ENCODE assay signal across 19 cellular contexts in the genomic region with DNA sequence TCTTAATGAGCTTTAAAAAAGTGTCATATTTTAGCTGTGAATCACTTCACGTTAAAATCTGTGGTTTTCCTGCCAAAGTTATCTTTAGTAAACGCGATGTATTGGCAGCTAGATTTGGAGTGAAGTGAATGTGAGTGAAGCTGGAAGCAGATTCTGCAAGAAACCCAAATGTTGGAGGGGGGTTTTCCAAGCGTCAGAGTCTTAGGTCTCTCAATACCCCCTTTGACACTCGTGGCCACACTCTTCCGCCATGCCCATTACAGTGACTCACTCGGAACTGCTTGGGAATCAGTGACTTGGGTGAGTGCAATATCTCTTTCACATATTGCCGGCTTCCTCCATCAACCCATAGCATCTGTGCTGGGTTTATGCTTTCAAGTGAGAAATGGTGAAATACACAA. TPM values are rescaled to one million over a fixed set of nuclear protein-coding genes. Genes with fewer than 3 reads are reported as not detected.
DNase-seq lines count a peak whose midpoint lies in the region; ATAC-seq and TF ChIP-seq lines count a peak whose summit lies in the region.
"Had no signal": no experiment of that assay in that cellular context is flagged by ENCODE, and none has a peak within 500 bp of the region (broad histone marks: within the 10 kb centered on the region; RNA-seq: fewer than 3 reads in every experiment).

No MANE protein-coding gene starts in this region.

- no peak overlapping the region for H3K27ac ChIP-seq in coronary artery
- H3K27ac ChIP-seq: gastroesophageal sphincter, neural progenitor cell, tibial nerve had no signal

- H3K27ac Mint-ChIP-seq in WTC11, result 0 out of 2 replicates have a peak overlapping the region, but pooled peaks have one; percentile 61
- H3K27ac Mint-ChIP-seq: activated B cell treated with CpG ODN at 0.5 μM for 24 hours; activated CD8-positive, alpha-beta memory T cell treated with anti-CD3 and anti-CD28 coated beads, Interleukin-2, amount 10 ng/mL, durations not matched to agents 7 days and 5 days; memory B cell; neural progenitor cell had no signal

- POLR2A ChIA-PET in WTC11 (lab: Charles Lee), result no interaction called here

- ATAC-seq in WTC11 (no peak), GM19455 (IDR thresholded peaks at IDR 0.05; ENCODE audit: unreplicated experiment) (no peak)
- no peak for ATAC-seq in activated T-cell treated with anti-CD3 and anti-CD28 coated beads, Interleukin-2, amount 50 U/mL, for 4 hours
- ATAC-seq: activated CD8-positive, alpha-beta memory T cell treated with anti-CD3 and anti-CD28 coated beads, Interleukin-2, amount 10 ng/mL, durations not matched to agents 7 days and 5 days; gastroesophageal sphincter; sciatic nerve had no signal

- H3K4me3 ChIP-seq in AG09309 (ENCODE audit: control insufficient read depth, low read depth, low read length), result peak overlapping the region; percentile 22
- H3K4me3 ChIP-seq in coronary artery, result no peak overlapping the region
- H3K4me3 ChIP-seq: gastroesophageal sphincter, neural progenitor cell, tibial nerve had no signal

- H3K36me3 Mint-ChIP-seq in WTC11, result peaks cover 40% of the 10 kb centered on the region
- no peaks in the 10 kb centered on the region for H3K36me3 Mint-ChIP-seq in activated T-cell treated with anti-CD3 and anti-CD28 coated beads, Interleukin-2, amount 50 U/mL, for 4 hours (ENCODE audit: insufficient read depth)
- H3K36me3 Mint-ChIP-seq: activated CD8-positive, alpha-beta memory T cell treated with anti-CD3 and anti-CD28 coated beads, Interleukin-2, amount 10 ng/mL, durations not matched to agents 7 days and 5 days; memory B cell had no signal

- peaks cover 85% of the 10 kb centered on the region for H3K4me1 Mint-ChIP-seq in WTC11
- no peaks in the 10 kb centered on the region for H3K4me1 Mint-ChIP-seq in activated T-cell treated with anti-CD3 and anti-CD28 coated beads, Interleukin-2, amount 50 U/mL, for 4 hours (ENCODE audit: low read depth)
- H3K4me1 Mint-ChIP-seq: activated B cell treated with CpG ODN at 0.5 μM for 24 hours; activated CD8-positive, alpha-beta memory T cell treated with anti-CD3 and anti-CD28 coated beads, Interleukin-2, amount 10 ng/mL, durations not matched to agents 7 days and 5 days; memory B cell had no signal

- DNase-seq in AG09309 (ENCODE audit: low read depth) (no peak), HT-29 (ENCODE audit: low spot score) (peak; percentile 51), WTC11 (ENCODE audit: low spot score) (no peak), glomerular visceral epithelial cell (ENCODE audit: extremely low spot score) (peak; percentile 96), NCI-H187 treated with DMSO at 0.1 percent for 48 hours (lab: John Stamatoyannopoulos, UW) (no peak), coronary artery (ENCODE audit: low spot score) (no peak)
- no peak for DNase-seq in activated T-cell treated with anti-CD3 and anti-CD28 coated beads, Interleukin-2, amount 50 U/mL, for 4 hours
- DNase-seq: activated B cell treated with CpG ODN at 0.5 μM for 24 hours; activated CD8-positive, alpha-beta memory T cell treated with anti-CD3 and anti-CD28 coated beads, Interleukin-2, amount 10 ng/mL, durations not matched to agents 7 days and 5 days; activated naive CD4-positive, alpha-beta T cell; effector CD4-positive, alpha-beta T cell; NCI-H2227 treated with DMSO at 0.1 percent for 48 hours; stimulated activated CD4-positive, alpha-beta T cell treated with anti-CD3 and anti-CD28 coated beads, Interleukin-4, amount 100 ng/mL, for 24 hours had no signal

- no peaks in the 10 kb centered on the region for H3K9me3 Mint-ChIP-seq in WTC11
- peaks cover 3% of the 10 kb centered on the region for H3K9me3 Mint-ChIP-seq in activated T-cell treated with anti-CD3 and anti-CD28 coated beads, Interleukin-2, amount 50 U/mL, for 4 hours

- CTCF ChIA-PET in WTC11 (lab: Charles Lee), result interaction anchor here (1.1 kb wide), 1 partner anchor 15 kb away, joined by 4 read pairs; no protein-coding TSS in a partner anchor

- no peaks in the 10 kb centered on the region for H3K27me3 Mint-ChIP-seq in WTC11 (ENCODE audit: low read depth)
- H3K27me3 Mint-ChIP-seq in activated T-cell treated with anti-CD3 and anti-CD28 coated beads, Interleukin-2, amount 50 U/mL, for 4 hours (ENCODE audit: low read depth), result peaks cover 8% of the 10 kb centered on the region
- H3K27me3 Mint-ChIP-seq: activated CD8-positive, alpha-beta memory T cell treated with anti-CD3 and anti-CD28 coated beads, Interleukin-2, amount 10 ng/mL, durations not matched to agents 7 days and 5 days had no signal

- TF ChIP-seq CTCF in AG09309 (IDR thresholded peaks at IDR 0.05; ENCODE audit: control insufficient read depth, insufficient read depth, low read depth, low read length, missing control alignments), result no peak
- no peak for TF ChIP-seq CTCF in WTC11 (IDR thresholded peaks at IDR 0.05)
- no peak for TF ChIP-seq CTCF in coronary artery (IDR thresholded peaks at IDR 0.05)

- H3K4me3 Mint-ChIP-seq in WTC11, result no peak overlapping the region
- no peak overlapping the region for H3K4me3 Mint-ChIP-seq in activated T-cell treated with anti-CD3 and anti-CD28 coated beads, Interleukin-2, amount 50 U/mL, for 4 hours
- H3K4me3 Mint-ChIP-seq: activated B cell treated with CpG ODN at 0.5 μM for 24 hours; activated CD8-positive, alpha-beta memory T cell treated with anti-CD3 and anti-CD28 coated beads, Interleukin-2, amount 10 ng/mL, durations not matched to agents 7 days and 5 days; memory B cell; neural progenitor cell had no signal

TF ChIP-seq in WTC11, 78 proteins besides CTCF, POLR2A, EP300 and RAD21 (continues in another document):
- TF ChIP-seq IRF2 (CRISPR knock-in tag; IDR thresholded peaks at IDR 0.05; ENCODE audit: borderline replicate concordance, low read depth) (no peak), ZNF396 (CRISPR knock-in tag; IDR thresholded peaks at IDR 0.05; ENCODE audit: borderline replicate concordance) (no peak)
- TF ChIP-seq, protein P1, sequence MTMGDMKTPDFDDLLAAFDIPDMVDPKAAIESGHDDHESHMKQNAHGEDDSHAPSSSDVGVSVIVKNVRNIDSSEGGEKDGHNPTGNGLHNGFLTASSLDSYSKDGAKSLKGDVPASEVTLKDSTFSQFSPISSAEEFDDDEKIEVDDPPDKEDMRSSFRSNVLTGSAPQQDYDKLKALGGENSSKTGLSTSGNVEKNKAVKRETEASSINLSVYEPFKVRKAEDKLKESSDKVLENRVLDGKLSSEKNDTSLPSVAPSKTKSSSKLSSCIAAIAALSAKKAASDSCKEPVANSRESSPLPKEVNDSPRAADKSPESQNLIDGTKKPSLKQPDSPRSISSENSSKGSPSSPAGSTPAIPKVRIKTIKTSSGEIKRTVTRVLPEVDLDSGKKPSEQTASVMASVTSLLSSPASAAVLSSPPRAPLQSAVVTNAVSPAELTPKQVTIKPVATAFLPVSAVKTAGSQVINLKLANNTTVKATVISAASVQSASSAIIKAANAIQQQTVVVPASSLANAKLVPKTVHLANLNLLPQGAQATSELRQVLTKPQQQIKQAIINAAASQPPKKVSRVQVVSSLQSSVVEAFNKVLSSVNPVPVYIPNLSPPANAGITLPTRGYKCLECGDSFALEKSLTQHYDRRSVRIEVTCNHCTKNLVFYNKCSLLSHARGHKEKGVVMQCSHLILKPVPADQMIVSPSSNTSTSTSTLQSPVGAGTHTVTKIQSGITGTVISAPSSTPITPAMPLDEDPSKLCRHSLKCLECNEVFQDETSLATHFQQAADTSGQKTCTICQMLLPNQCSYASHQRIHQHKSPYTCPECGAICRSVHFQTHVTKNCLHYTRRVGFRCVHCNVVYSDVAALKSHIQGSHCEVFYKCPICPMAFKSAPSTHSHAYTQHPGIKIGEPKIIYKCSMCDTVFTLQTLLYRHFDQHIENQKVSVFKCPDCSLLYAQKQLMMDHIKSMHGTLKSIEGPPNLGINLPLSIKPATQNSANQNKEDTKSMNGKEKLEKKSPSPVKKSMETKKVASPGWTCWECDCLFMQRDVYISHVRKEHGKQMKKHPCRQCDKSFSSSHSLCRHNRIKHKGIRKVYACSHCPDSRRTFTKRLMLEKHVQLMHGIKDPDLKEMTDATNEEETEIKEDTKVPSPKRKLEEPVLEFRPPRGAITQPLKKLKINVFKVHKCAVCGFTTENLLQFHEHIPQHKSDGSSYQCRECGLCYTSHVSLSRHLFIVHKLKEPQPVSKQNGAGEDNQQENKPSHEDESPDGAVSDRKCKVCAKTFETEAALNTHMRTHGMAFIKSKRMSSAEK (CRISPR knock-in tag; IDR thresholded peaks at IDR 0.05; ENCODE audit: borderline replicate concordance), result no peak
- TF ChIP-seq, protein P2, sequence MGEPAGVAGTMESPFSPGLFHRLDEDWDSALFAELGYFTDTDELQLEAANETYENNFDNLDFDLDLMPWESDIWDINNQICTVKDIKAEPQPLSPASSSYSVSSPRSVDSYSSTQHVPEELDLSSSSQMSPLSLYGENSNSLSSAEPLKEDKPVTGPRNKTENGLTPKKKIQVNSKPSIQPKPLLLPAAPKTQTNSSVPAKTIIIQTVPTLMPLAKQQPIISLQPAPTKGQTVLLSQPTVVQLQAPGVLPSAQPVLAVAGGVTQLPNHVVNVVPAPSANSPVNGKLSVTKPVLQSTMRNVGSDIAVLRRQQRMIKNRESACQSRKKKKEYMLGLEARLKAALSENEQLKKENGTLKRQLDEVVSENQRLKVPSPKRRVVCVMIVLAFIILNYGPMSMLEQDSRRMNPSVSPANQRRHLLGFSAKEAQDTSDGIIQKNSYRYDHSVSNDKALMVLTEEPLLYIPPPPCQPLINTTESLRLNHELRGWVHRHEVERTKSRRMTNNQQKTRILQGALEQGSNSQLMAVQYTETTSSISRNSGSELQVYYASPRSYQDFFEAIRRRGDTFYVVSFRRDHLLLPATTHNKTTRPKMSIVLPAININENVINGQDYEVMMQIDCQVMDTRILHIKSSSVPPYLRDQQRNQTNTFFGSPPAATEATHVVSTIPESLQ (CRISPR knock-in tag; IDR thresholded peaks at IDR 0.05), result no peak

RNA-seq across cellular contexts. Expression of a gene that starts 17.5 kb away (rescaled TPM):
- 4.6 and 6.0 TPM in 2 replicates for total RNA-seq in HT-29 (2014; rRNA removed; shearing (Covaris generic))
- total RNA-seq in WTC11 (2021), result 25.8 to 33.3 TPM (median 32.4 TPM) in 3 replicates
- total RNA-seq in activated T-cell treated with anti-CD3 and anti-CD28 coated beads, Interleukin-2, amount 50 U/mL, for 4 hours, result under 1 TPM; 0.03 to 0.05 (median 0.05) TPM
- total RNA-seq: activated B cell treated with CpG ODN at 0.5 μM for 24 hours; activated CD8-positive, alpha-beta memory T cell treated with anti-CD3 and anti-CD28 coated beads, Interleukin-2, amount 10 ng/mL, durations not matched to agents 7 days and 5 days; sciatic nerve; tibial nerve had no signal

Comparison
In these comparisons a context has a peak if more than half of its experiments do, and no peak if none do; other contexts are left out.
1. DNase-seq: peak in HT-29 (single experiment) and glomerular visceral epithelial cell (single experiment); none in AG09309 (single experiment), WTC11 (single experiment), NCI-H187 treated with DMSO at 0.1 percent for 48 hours (single experiment), coronary artery (single experiment) and activated T-cell treated with anti-CD3 and anti-CD28 coated beads, Interleukin-2, amount 50 U/mL, for 4 hours (single experiment).